Comparison of ENCODE assay signal across 1 cellular context in the genomic region with DNA sequence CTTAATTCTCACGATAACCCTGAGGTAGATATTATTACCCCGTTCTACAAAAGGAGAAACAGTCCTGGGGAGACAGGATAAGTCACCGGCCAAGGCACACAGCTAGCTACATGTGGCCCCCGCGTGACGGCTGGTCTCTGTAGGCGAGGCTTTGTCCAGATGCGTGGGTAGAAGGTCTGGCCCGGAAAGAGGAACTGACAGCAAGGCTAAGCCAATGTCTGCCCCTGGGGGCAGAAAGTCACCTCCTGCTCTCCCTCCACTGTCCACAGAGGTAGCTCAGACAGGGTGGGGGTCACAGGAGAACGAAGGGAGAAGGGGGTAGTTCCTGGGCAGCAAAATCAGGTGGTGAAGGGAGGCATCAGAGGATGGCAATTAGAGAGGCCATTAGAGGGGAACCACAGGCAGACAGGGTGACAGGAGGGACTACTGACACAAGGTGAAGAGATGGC.
TF ChIP-seq lines count a peak whose summit lies in the region.

No MANE protein-coding gene starts in this region.

TF ChIP-seq in K562, 482 proteins besides CTCF, POLR2A, EP300 and RAD21 (continued from another document and continues in another):
- TF ChIP-seq, protein P1, sequence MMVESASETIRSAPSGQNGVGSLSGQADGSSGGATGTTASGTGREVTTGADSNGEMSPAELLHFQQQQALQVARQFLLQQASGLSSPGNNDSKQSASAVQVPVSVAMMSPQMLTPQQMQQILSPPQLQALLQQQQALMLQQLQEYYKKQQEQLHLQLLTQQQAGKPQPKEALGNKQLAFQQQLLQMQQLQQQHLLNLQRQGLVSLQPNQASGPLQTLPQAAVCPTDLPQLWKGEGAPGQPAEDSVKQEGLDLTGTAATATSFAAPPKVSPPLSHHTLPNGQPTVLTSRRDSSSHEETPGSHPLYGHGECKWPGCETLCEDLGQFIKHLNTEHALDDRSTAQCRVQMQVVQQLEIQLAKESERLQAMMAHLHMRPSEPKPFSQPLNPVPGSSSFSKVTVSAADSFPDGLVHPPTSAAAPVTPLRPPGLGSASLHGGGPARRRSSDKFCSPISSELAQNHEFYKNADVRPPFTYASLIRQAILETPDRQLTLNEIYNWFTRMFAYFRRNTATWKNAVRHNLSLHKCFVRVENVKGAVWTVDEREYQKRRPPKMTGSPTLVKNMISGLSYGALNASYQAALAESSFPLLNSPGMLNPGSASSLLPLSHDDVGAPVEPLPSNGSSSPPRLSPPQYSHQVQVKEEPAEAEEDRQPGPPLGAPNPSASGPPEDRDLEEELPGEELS (CRISPR knock-in tag; IDR thresholded peaks at IDR 0.05; ENCODE audit: borderline replicate concordance) = no peak
- no peak; the same call in 1 of the 2 replicates for TF ChIP-seq MYNN (IDR thresholded peaks at IDR 0.05)
- TF ChIP-seq MYNN (CRISPR knock-in tag; IDR thresholded peaks at IDR 0.05) = no peak
- TF ChIP-seq ZNF347 (CRISPR knock-in tag; IDR thresholded peaks at IDR 0.05; ENCODE audit: low read depth) = no peak
- no peak for TF ChIP-seq ZNF134 (CRISPR knock-in tag; conservative IDR thresholded peaks at IDR 0.05)
- TF ChIP-seq MCM5 (IDR thresholded peaks at IDR 0.05; ENCODE audit: low read depth) = no peak
- TF ChIP-seq ZNF436 (CRISPR knock-in tag; IDR thresholded peaks at IDR 0.05) = no peak
- TF ChIP-seq SETDB1 (IDR thresholded peaks at IDR 0.05; ENCODE audit: low read length) = no peak
- no peak for TF ChIP-seq PYGO2 (tag; IDR thresholded peaks at IDR 0.05)
- peak; percentile 85 for TF ChIP-seq RNF2 (IDR thresholded peaks at IDR 0.05)
- no peak for TF ChIP-seq ATF1 (CRISPR knock-in tag; IDR thresholded peaks at IDR 0.05)
- peak; percentile 43 for TF ChIP-seq ATF1 (tag; IDR thresholded peaks at IDR 0.05)
- TF ChIP-seq YY1 (IDR thresholded peaks at IDR 0.05; ENCODE audit: borderline replicate concordance in 1 of 3, control insufficient read depth in 1 of 3, extremely low read depth in 1 of 3, insufficient read depth in 3 of 3, insufficient read length in 1 of 3, insufficient replicate concordance in 2 of 3, low read depth in 1 of 3, low read length in 2 of 3) = peak in 2 of 3 experiments; percentile 35 to 61
- TF ChIP-seq CCNT2 (IDR thresholded peaks at IDR 0.05; ENCODE audit: borderline replicate concordance, extremely low read depth, insufficient read length, low read depth, low read length) = no peak
- TF ChIP-seq ZNF668 (CRISPR knock-in tag; IDR thresholded peaks at IDR 0.05) = peak; percentile 69; the same call in 1 of the 2 replicates
- TF ChIP-seq MLLT1 (IDR thresholded peaks at IDR 0.05) = no peak
- TF ChIP-seq ATF2 (CRISPR knock-in tag; IDR thresholded peaks at IDR 0.05) = no peak
- TF ChIP-seq FOXM1 (IDR thresholded peaks at IDR 0.05; ENCODE audit: low read depth) = no peak
- no peak for TF ChIP-seq FOXM1 (CRISPR knock-in tag; IDR thresholded peaks at IDR 0.05; ENCODE audit: low read depth)
- no peak for TF ChIP-seq KDM5B (IDR thresholded peaks at IDR 0.05; ENCODE audit: insufficient replicate concordance, low read depth, low read length)
- TF ChIP-seq SMAD1 (IDR thresholded peaks at IDR 0.05; ENCODE audit: low read depth, low read length, partially characterized antibody) = no peak
- no peak for TF ChIP-seq RBM39 (optimal IDR thresholded peaks at IDR 0.05; ENCODE audit: low read depth, low read length)
- no peak for TF ChIP-seq TSC22D4 (tag; IDR thresholded peaks at IDR 0.05)
- TF ChIP-seq TFE3 (CRISPR knock-in tag; IDR thresholded peaks at IDR 0.05) = no peak
- TF ChIP-seq ZNF263 (CRISPR knock-in tag; IDR thresholded peaks at IDR 0.05; ENCODE audit: borderline replicate concordance) = peak; percentile 19; the same call in 1 of the 2 replicates
- TF ChIP-seq, protein P2, sequence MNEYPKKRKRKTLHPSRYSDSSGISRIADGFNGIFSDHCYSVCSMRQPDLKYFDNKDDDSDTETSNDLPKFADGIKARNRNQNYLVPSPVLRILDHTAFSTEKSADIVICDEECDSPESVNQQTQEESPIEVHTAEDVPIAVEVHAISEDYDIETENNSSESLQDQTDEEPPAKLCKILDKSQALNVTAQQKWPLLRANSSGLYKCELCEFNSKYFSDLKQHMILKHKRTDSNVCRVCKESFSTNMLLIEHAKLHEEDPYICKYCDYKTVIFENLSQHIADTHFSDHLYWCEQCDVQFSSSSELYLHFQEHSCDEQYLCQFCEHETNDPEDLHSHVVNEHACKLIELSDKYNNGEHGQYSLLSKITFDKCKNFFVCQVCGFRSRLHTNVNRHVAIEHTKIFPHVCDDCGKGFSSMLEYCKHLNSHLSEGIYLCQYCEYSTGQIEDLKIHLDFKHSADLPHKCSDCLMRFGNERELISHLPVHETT (CRISPR knock-in tag; conservative IDR thresholded peaks at IDR 0.05 in 1 of 2, IDR thresholded peaks at IDR 0.05 in 1 of 2) = peak in 1 of 2 experiments; percentile 86; a peak in 2 of 4 replicates
- TF ChIP-seq SRSF7 (optimal IDR thresholded peaks at IDR 0.05; ENCODE audit: low read depth, low read length) = no peak
- TF ChIP-seq ZNF445 (CRISPR knock-in tag; IDR thresholded peaks at IDR 0.05; ENCODE audit: low read depth) = no peak
- TF ChIP-seq JUND (IDR thresholded peaks at IDR 0.05; ENCODE audit: borderline replicate concordance, low read depth, low read length) = peak; percentile 59; the same call in 1 of the 2 replicates
- TF ChIP-seq JUND (tag; IDR thresholded peaks at IDR 0.05; ENCODE audit: borderline replicate concordance, low read depth, low read length) = peak; percentile 51; the same call in 1 of the 3 replicates
- TF ChIP-seq ZNF133 (CRISPR knock-in tag; IDR thresholded peaks at IDR 0.05) = no peak
- TF ChIP-seq ETV6 (IDR thresholded peaks at IDR 0.05; ENCODE audit: borderline replicate concordance in 1 of 2, low read depth in 2 of 2, low read length in 1 of 2) = no peak
- no peak for TF ChIP-seq ETV6 (CRISPR knock-in tag; IDR thresholded peaks at IDR 0.05; ENCODE audit: borderline replicate concordance)
- TF ChIP-seq TAF7 (tag; IDR thresholded peaks at IDR 0.05) = 0 out of 2 replicates have a peak, but pooled peaks have one; percentile 51
- TF ChIP-seq ZNF780A (CRISPR knock-in tag; IDR thresholded peaks at IDR 0.05) = no peak
- TF ChIP-seq ATF3 (IDR thresholded peaks at IDR 0.05) = no peak
- no peak for TF ChIP-seq ATF3 (CRISPR knock-in tag; conservative IDR thresholded peaks at IDR 0.05)
- peak; percentile 96 for TF ChIP-seq MYC (IDR thresholded peaks at IDR 0.05; ENCODE audit: low read depth, low read length)
- 0 out of 2 replicates have a peak, but pooled peaks have one; percentile 17 for TF ChIP-seq MYC (CRISPR knock-in tag; IDR thresholded peaks at IDR 0.05; ENCODE audit: borderline replicate concordance, low read depth)
- no peak for TF ChIP-seq ESRRB (CRISPR knock-in tag; IDR thresholded peaks at IDR 0.05; ENCODE audit: borderline replicate concordance)
- TF ChIP-seq, protein P3, sequence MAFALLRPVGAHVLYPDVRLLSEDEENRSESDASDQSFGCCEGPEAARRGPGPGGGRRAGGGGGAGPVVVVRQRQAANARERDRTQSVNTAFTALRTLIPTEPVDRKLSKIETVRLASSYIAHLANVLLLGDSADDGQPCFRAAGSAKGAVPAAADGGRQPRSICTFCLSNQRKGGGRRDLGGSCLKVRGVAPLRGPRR (CRISPR knock-in tag; IDR thresholded peaks at IDR 0.05) = no peak
- TF ChIP-seq PHF8 (IDR thresholded peaks at IDR 0.05; ENCODE audit: borderline replicate concordance, low read length) = peak; percentile 22; the same call in 1 of the 2 replicates
- TF ChIP-seq CAMTA2 (CRISPR knock-in tag; conservative IDR thresholded peaks at IDR 0.05) = no peak
- TF ChIP-seq, protein P4, sequence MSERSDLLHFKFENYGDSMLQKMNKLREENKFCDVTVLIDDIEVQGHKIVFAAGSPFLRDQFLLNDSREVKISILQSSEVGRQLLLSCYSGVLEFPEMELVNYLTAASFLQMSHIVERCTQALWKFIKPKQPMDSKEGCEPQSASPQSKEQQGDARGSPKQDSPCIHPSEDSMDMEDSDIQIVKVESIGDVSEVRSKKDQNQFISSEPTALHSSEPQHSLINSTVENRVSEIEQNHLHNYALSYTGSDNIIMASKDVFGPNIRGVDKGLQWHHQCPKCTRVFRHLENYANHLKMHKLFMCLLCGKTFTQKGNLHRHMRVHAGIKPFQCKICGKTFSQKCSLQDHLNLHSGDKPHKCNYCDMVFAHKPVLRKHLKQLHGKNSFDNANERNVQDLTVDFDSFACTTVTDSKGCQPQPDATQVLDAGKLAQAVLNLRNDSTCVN (CRISPR knock-in tag; IDR thresholded peaks at IDR 0.05) = no peak; the same call in 1 of the 2 replicates
- TF ChIP-seq RCOR1 (IDR thresholded peaks at IDR 0.05; ENCODE audit: borderline replicate concordance in 1 of 2, low read depth in 2 of 2, low read length in 2 of 2) = peak in 1 of 2 experiments; percentile 71; a peak in 2 of 4 replicates
- no peak for TF ChIP-seq TBP (optimal IDR thresholded peaks at IDR 0.05; ENCODE audit: low read depth, low read length)
- no peak for TF ChIP-seq ZNF253 (CRISPR knock-in tag; conservative IDR thresholded peaks at IDR 0.05)
- TF ChIP-seq, protein P5, sequence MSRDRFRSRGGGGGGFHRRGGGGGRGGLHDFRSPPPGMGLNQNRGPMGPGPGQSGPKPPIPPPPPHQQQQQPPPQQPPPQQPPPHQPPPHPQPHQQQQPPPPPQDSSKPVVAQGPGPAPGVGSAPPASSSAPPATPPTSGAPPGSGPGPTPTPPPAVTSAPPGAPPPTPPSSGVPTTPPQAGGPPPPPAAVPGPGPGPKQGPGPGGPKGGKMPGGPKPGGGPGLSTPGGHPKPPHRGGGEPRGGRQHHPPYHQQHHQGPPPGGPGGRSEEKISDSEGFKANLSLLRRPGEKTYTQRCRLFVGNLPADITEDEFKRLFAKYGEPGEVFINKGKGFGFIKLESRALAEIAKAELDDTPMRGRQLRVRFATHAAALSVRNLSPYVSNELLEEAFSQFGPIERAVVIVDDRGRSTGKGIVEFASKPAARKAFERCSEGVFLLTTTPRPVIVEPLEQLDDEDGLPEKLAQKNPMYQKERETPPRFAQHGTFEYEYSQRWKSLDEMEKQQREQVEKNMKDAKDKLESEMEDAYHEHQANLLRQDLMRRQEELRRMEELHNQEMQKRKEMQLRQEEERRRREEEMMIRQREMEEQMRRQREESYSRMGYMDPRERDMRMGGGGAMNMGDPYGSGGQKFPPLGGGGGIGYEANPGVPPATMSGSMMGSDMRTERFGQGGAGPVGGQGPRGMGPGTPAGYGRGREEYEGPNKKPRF (IDR thresholded peaks at IDR 0.05; ENCODE audit: low read depth, low read length) = no peak
- TF ChIP-seq MBD2 (IDR thresholded peaks at IDR 0.05; ENCODE audit: borderline replicate concordance, low read depth) = no peak
- TF ChIP-seq LEF1 (IDR thresholded peaks at IDR 0.05) = peak; percentile 62
- TF ChIP-seq NR2C2 (CRISPR knock-in tag; IDR thresholded peaks at IDR 0.05) = no peak
- TF ChIP-seq NR2C2 (tag; IDR thresholded peaks at IDR 0.05) = peak; percentile 68
- TF ChIP-seq LCOR (CRISPR knock-in tag; IDR thresholded peaks at IDR 0.05) = no peak
- TF ChIP-seq, protein P6, sequence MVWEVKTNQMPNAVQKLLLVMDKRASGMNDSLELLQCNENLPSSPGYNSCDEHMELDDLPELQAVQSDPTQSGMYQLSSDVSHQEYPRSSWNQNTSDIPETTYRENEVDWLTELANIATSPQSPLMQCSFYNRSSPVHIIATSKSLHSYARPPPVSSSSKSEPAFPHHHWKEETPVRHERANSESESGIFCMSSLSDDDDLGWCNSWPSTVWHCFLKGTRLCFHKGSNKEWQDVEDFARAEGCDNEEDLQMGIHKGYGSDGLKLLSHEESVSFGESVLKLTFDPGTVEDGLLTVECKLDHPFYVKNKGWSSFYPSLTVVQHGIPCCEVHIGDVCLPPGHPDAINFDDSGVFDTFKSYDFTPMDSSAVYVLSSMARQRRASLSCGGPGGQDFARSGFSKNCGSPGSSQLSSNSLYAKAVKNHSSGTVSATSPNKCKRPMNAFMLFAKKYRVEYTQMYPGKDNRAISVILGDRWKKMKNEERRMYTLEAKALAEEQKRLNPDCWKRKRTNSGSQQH (CRISPR knock-in tag; IDR thresholded peaks at IDR 0.05) = peak; percentile 32; the same call in 1 of the 2 replicates
- peak; percentile 77 for TF ChIP-seq MTA1 (IDR thresholded peaks at IDR 0.05; ENCODE audit: borderline replicate concordance)
- no peak for TF ChIP-seq ZNF75A (CRISPR knock-in tag; IDR thresholded peaks at IDR 0.05)
- TF ChIP-seq HDAC1 (IDR thresholded peaks at IDR 0.05) = peak in 1 of 2 experiments; percentile 69; a peak in 1 of 4 replicates
